8 cellular contexts compared by ENCODE assay signal in the genomic region with DNA sequence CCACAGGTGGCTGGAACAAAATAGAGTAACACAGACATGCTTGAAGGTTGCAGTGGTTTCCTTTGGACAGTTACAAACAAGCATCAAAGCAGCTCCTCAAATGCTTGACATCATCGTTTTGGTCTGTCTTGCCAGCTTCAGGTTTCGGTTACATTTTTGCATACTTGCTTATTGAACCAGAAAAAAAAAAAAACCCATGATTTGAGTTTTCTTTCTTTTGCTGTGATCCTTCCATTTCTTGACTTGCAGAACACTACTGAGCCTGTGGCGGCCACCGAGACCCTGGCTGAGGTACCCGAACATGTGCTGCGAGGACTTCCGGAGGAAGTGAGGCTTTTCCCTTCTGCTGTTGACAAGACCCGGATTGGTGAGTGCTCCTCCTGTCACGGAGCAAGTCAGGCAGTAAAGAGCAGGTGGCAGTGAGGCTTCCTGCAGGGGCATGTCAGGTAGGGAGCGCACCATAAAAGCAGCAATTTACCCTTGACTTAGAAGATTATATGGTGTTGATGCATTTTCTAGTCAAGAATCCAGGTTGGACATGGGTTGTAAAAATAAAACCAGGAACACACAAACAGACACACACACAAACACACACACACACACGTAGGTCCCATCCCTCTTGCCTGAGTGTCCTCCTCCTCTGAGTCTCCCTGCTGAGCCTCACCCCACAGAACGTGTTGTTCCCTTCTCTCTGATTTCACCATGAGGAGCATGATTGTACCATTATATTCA.
DNase-seq lines count a peak whose midpoint lies in the region; ATAC-seq, FAIRE-seq and TF ChIP-seq lines count a peak whose summit lies in the region.

No MANE protein-coding gene starts in this region.

- no peak for FAIRE-seq in D721Med (lab: Jason Lieb, UNC)

- DNase-seq in NAMALWA (ENCODE audit: low spot score) (peak; percentile 100), kidney glomerular epithelial cell (lab: John Stamatoyannopoulos, UW) (peak; percentile 65), D721Med (ENCODE audit: insufficient read length, low spot score) (no peak)
- peak; percentile 75 for DNase-seq in activated T-cell treated with anti-CD3 and anti-CD28 coated beads, Interleukin-2, amount 50 U/mL, for 1 hour
- DNase-seq in stimulated activated CD8-positive, alpha-beta memory T cell treated with anti-CD3 and anti-CD28 coated beads, Interleukin-15, amount 100 ng/mL, for 4 hours (ENCODE audit: low read depth in 2 of 2) = peak; percentile 59 to 63

- peak; percentile 88 for ATAC-seq in GM21723 (IDR thresholded peaks at IDR 0.05; ENCODE audit: unreplicated experiment)
- no peak for ATAC-seq in SK-N-SH treated with all-trans-retinoic acid at 6 μM for 48 hours

- TF ChIP-seq CTCF in GM12873 (IDR thresholded peaks at IDR 0.05; ENCODE audit: insufficient read depth, low read depth, low read length, missing control alignments) (peak; percentile 17), D721Med (IDR thresholded peaks at IDR 0.05; ENCODE audit: insufficient read depth, missing control alignments) (no peak)

TF ChIP-seq in SK-N-SH treated with all-trans-retinoic acid at 6 μM for 48 hours, 23 proteins besides CTCF, POLR2A, EP300 and RAD21:
- TF ChIP-seq TCF4 (CRISPR knock-in tag; IDR thresholded peaks at IDR 0.05; ENCODE audit: borderline replicate concordance) (no peak), ISL1 (CRISPR knock-in tag; IDR thresholded peaks at IDR 0.05) (no peak)
